Comparison of ENCODE assay signal across 13 cellular contexts in the genomic region with DNA sequence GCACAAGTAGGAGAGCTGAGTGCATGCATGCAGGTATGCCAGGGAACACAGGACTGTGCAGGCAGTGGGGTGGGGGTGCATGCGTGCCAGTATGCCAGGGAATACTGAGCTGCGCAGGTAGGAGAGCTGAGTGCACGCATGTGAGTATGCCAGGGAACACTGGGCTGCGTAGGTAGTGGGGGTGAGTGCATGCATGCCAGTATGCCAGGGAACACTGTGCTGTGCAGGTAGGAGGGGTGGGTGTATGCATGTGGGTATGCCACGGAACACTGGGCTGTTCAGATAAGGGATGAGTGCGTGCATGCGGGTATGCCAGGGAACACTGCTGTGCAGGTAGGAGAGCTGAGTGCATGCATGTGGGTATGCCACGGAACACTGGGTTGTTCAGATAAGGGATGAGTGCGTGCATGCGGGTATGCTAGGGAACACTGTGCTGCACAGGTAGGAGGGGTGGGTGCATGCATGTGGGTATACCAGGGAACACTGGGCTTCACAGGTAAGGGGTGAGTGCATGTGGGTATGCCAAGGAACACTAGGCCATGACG.
DNase-seq lines count a peak whose midpoint lies in the region; ATAC-seq, FAIRE-seq and TF ChIP-seq lines count a peak whose summit lies in the region.
"Had no signal": no experiment of that assay in that cellular context is flagged by ENCODE, and none has a peak within 500 bp of the region (broad histone marks: within the 10 kb centered on the region; RNA-seq: fewer than 3 reads in every experiment).

No MANE protein-coding gene starts in this region.

- H3K36me3 ChIP-seq in bronchial epithelial cell (ENCODE audit: control insufficient read depth, insufficient read depth, low read length) (no peaks in the 10 kb centered on the region), upper lobe of right lung (no peaks in the 10 kb centered on the region)

- H3K36me3 Mint-ChIP-seq in natural killer cell treated with Interleukin-12 subunit alpha and Interleukin-12 subunit beta and Interleukin-15 and Interleukin-18, amount 100 ng/mL, for 72 hours: no peaks in the 10 kb centered on the region
- H3K36me3 Mint-ChIP-seq in natural killer cell (no peaks in the 10 kb centered on the region), CD14-positive monocyte (no peaks in the 10 kb centered on the region)
- H3K36me3 Mint-ChIP-seq: CD4-positive, alpha-beta memory T cell had no signal

- peak; percentile 86 for FAIRE-seq in bronchial epithelial cell (lab: Jason Lieb, UNC)
- FAIRE-seq: GM12891 had no signal

- no peak for DNase-seq in natural killer cell treated with Interleukin-12 subunit alpha and Interleukin-12 subunit beta and Interleukin-15 and Interleukin-18, amount 100 ng/mL, for 72 hours (ENCODE audit: low spot score)
- DNase-seq in natural killer cell: no peak
- no peak for DNase-seq in bronchial epithelial cell (ENCODE audit: low read depth)
- DNase-seq in occipital lobe (lab: John Stamatoyannopoulos, UW): peak; percentile 33
- DNase-seq in upper lobe of right lung: no peak
- no peak for DNase-seq in cardiac septum (ENCODE audit: low spot score)
- no peak for DNase-seq in CD14-positive monocyte (ENCODE audit: low spot score)
- DNase-seq in NOMO-1 (lab: John Stamatoyannopoulos, UW; ENCODE audit: unreplicated experiment in 2 of 2): no peak
- DNase-seq: CD4-positive, alpha-beta memory T cell; DMS79 had no signal

- intact Hi-C loops in natural killer cell (cut with micrococcal nuclease): no loop called here
- intact Hi-C loops in upper lobe of right lung (cut with DNase I): no loop called here
- intact Hi-C loops in cardiac septum (cut with DNase I): no loop called here
- intact Hi-C loops in CD14-positive monocyte (cut with micrococcal nuclease): no loop called here

- no peak overlapping the region for H3K4me3 ChIP-seq in bronchial epithelial cell (ENCODE audit: low read depth, low read length)
- H3K4me3 ChIP-seq in upper lobe of right lung: no peak overlapping the region

- ATAC-seq in natural killer cell treated with Interleukin-12 subunit alpha and Interleukin-12 subunit beta and Interleukin-15 and Interleukin-18, amount 100 ng/mL, for 72 hours: no peak
- ATAC-seq in natural killer cell (no peak), upper lobe of right lung (peak; percentile 14)
- ATAC-seq: HCT116 had no signal

- peaks cover 36 to 41% of the 10 kb centered on the region in 2 donors for H3K4me1 Mint-ChIP-seq in natural killer cell treated with Interleukin-12 subunit alpha and Interleukin-12 subunit beta and Interleukin-15 and Interleukin-18, amount 100 ng/mL, for 72 hours (ENCODE audit: low read depth in 2 of 2)
- H3K4me1 Mint-ChIP-seq in natural killer cell (peaks cover 23 to 48% of the 10 kb centered on the region in 2 donors), CD14-positive monocyte (peaks cover 44% of the 10 kb centered on the region)
- H3K4me1 Mint-ChIP-seq: B cell; CD4-positive, alpha-beta memory T cell had no signal

- no peaks in the 10 kb centered on the region for H3K9me3 Mint-ChIP-seq in natural killer cell treated with Interleukin-12 subunit alpha and Interleukin-12 subunit beta and Interleukin-15 and Interleukin-18, amount 100 ng/mL, for 72 hours
- H3K9me3 Mint-ChIP-seq in natural killer cell (no peaks in the 10 kb centered on the region), CD14-positive monocyte (no peaks in the 10 kb centered on the region)
- H3K9me3 Mint-ChIP-seq: CD4-positive, alpha-beta memory T cell had no signal

- H3K4me3 Mint-ChIP-seq in natural killer cell treated with Interleukin-12 subunit alpha and Interleukin-12 subunit beta and Interleukin-15 and Interleukin-18, amount 100 ng/mL, for 72 hours: peak overlapping the region; percentile 54
- H3K4me3 Mint-ChIP-seq in natural killer cell: no peak overlapping the region
- H3K4me3 Mint-ChIP-seq in CD14-positive monocyte: no peak overlapping the region
- H3K4me3 Mint-ChIP-seq: B cell; CD4-positive, alpha-beta memory T cell had no signal

- TF ChIP-seq CTCF in natural killer cell (IDR thresholded peaks at IDR 0.05) (no peak), bronchial epithelial cell (IDR thresholded peaks at IDR 0.05; ENCODE audit: insufficient read depth, low read length, severe bottlenecking) (no peak), upper lobe of right lung (IDR thresholded peaks at IDR 0.05) (no peak), CD14-positive monocyte (IDR thresholded peaks at IDR 0.05) (no peak)

- H3K9me3 ChIP-seq in upper lobe of right lung: no peaks in the 10 kb centered on the region

- peaks cover 0 to 4% of the 10 kb centered on the region in 2 donors for H3K27me3 Mint-ChIP-seq in natural killer cell treated with Interleukin-12 subunit alpha and Interleukin-12 subunit beta and Interleukin-15 and Interleukin-18, amount 100 ng/mL, for 72 hours
- H3K27me3 Mint-ChIP-seq in natural killer cell (ENCODE audit: low read depth in 2 of 2): no peaks in the 10 kb centered on the region
- H3K27me3 Mint-ChIP-seq in CD14-positive monocyte (ENCODE audit: low read depth in 3 of 3): peaks cover 1 to 6% (median 2%) of the 10 kb centered on the region in 3 donors
- H3K27me3 Mint-ChIP-seq: B cell had no signal

- no peak overlapping the region for H3K27ac ChIP-seq in upper lobe of right lung

- peak overlapping the region in 1 of 2 donors; percentile 5 for H3K27ac Mint-ChIP-seq in natural killer cell treated with Interleukin-12 subunit alpha and Interleukin-12 subunit beta and Interleukin-15 and Interleukin-18, amount 100 ng/mL, for 72 hours
- H3K27ac Mint-ChIP-seq in natural killer cell (peak overlapping the region in 1 of 2 donors; percentile 16), CD14-positive monocyte (no peak overlapping the region)
- H3K27ac Mint-ChIP-seq: B cell; CD4-positive, alpha-beta memory T cell had no signal

- H3K27me3 ChIP-seq in bronchial epithelial cell (ENCODE audit: control insufficient read depth, insufficient read depth, low read length): no peaks in the 10 kb centered on the region
- no peaks in the 10 kb centered on the region for H3K27me3 ChIP-seq in upper lobe of right lung

- peaks cover 5% of the 10 kb centered on the region for H3K4me1 ChIP-seq in upper lobe of right lung
